22 cellular contexts compared by ENCODE assay signal in the genomic region with DNA sequence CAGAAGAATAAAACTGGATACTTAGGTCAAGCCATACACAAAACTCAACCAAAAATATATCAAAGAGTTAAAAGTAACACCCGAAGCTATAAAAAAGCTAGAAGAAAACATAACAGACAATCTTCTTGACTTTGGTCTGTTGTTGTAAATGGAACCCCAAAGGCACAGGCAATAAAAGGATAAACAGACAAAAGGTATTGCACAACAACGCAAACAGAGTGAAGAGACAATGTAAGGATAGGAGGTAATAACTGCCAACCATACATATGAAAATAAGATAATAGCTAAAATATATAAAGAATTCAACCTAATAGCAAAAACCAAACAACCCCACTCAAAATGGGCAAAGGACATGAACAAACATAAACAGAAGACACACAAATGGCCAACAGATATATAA.
"Had no signal": no experiment of that assay in that cellular context is flagged by ENCODE, and none has a peak within 500 bp of the region (broad histone marks: within the 10 kb centered on the region; RNA-seq: fewer than 3 reads in every experiment).

No MANE protein-coding gene starts in this region.

- DNase-seq: Kasumi-1, MM.1S, NCI-H1092 treated with DMSO at 0.1 percent for 48 hours, NCI-H1436, NCI-H187, NCI-H2029, NCI-H2081 treated with DMSO at 0.1 percent for 48 hours, NCI-H2171, NCI-H226, NCI-H446, NCI-H510A, NCI-H524 treated with DMSO at 0.1 percent for 48 hours, NCI-H69, SHP77, SK-N-SH, SW 1271, T-helper 1 cell had no signal

- H3K9me2 ChIP-seq: SK-N-SH had no signal

- H3K4me2 ChIP-seq: KMS-11, SK-N-SH had no signal

- H3K36me3 Mint-ChIP-seq: IgD-negative memory B cell had no signal

- H3K27me3 Mint-ChIP-seq: IgD-negative memory B cell had no signal

- H3K4me3 Mint-ChIP-seq: IgD-negative memory B cell had no signal

- H3K27ac Mint-ChIP-seq: IgD-negative memory B cell had no signal

- H3K4me3 ChIP-seq: K562 had no signal

- H3K27ac ChIP-seq: KMS-11, RWPE1 had no signal

- ATAC-seq: K562, Panc1 had no signal

- H3K4me1 Mint-ChIP-seq: IgD-negative memory B cell had no signal
